1 cellular context compared by ENCODE assay signal in the genomic region with DNA sequence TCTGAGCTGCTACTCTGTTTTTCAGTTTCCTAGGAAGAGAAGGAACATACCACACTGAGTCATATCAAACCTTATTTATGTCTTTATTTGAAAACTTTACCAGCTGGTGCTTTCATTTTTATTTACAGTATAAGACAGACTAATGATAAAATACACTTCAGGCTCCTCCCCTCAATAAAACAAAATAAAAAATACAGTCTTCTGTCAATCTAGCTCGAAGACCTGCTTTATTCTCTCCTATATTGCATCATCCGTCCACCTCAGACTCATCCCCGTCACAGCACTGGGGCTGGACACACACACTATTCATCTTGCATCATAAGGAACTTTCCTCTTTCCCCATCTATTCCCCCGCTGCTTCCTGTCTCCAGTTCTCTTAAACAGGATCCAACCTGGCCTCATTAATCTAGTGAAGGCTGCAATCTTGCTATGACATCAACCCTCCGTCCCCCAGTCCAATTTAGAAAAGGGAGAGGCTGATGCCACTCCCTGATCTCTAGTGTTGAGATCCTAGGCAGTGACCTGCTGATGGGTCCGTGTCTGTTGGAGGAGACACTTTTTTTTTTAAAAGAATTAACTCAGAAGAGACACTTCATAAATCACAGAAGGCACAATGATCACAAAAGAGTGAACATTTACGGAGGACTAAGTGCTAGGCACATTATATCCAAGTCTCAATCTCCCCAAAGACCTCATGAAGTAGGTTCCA.
A peak's percentile ranks its signal among the peaks of the same experiment; 100 is the strongest.
TF ChIP-seq lines count a peak whose summit lies in the region.

No MANE protein-coding gene starts in this region.

TF ChIP-seq in HepG2, 621 proteins besides CTCF, POLR2A, EP300 and RAD21 (continued from another document and continues in another):
- TF ChIP-seq, protein P1, sequence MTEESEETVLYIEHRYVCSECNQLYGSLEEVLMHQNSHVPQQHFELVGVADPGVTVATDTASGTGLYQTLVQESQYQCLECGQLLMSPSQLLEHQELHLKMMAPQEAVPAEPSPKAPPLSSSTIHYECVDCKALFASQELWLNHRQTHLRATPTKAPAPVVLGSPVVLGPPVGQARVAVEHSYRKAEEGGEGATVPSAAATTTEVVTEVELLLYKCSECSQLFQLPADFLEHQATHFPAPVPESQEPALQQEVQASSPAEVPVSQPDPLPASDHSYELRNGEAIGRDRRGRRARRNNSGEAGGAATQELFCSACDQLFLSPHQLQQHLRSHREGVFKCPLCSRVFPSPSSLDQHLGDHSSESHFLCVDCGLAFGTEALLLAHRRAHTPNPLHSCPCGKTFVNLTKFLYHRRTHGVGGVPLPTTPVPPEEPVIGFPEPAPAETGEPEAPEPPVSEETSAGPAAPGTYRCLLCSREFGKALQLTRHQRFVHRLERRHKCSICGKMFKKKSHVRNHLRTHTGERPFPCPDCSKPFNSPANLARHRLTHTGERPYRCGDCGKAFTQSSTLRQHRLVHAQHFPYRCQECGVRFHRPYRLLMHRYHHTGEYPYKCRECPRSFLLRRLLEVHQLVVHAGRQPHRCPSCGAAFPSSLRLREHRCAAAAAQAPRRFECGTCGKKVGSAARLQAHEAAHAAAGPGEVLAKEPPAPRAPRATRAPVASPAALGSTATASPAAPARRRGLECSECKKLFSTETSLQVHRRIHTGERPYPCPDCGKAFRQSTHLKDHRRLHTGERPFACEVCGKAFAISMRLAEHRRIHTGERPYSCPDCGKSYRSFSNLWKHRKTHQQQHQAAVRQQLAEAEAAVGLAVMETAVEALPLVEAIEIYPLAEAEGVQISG (CRISPR knock-in tag; IDR thresholded peaks at IDR 0.05), result no peak
- no peak for TF ChIP-seq U2AF2 (IDR thresholded peaks at IDR 0.05; ENCODE audit: low read depth, low read length)
- TF ChIP-seq FLYWCH1 (CRISPR knock-in tag; IDR thresholded peaks at IDR 0.05), result no peak
- TF ChIP-seq, protein P2, sequence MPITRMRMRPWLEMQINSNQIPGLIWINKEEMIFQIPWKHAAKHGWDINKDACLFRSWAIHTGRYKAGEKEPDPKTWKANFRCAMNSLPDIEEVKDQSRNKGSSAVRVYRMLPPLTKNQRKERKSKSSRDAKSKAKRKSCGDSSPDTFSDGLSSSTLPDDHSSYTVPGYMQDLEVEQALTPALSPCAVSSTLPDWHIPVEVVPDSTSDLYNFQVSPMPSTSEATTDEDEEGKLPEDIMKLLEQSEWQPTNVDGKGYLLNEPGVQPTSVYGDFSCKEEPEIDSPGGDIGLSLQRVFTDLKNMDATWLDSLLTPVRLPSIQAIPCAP (CRISPR knock-in tag; IDR thresholded peaks at IDR 0.05; ENCODE audit: low read depth), result no peak
- no peak for TF ChIP-seq ZNF576 (CRISPR knock-in tag; IDR thresholded peaks at IDR 0.05)
- TF ChIP-seq RBFOX2 (IDR thresholded peaks at IDR 0.05; ENCODE audit: low read depth, low read length), result peak; percentile 34
- no peak for TF ChIP-seq YY1 (IDR thresholded peaks at IDR 0.05; ENCODE audit: insufficient read depth, insufficient replicate concordance, low read depth, low read length)
- TF ChIP-seq ZSCAN25 (CRISPR knock-in tag; IDR thresholded peaks at IDR 0.05), result no peak
- peak; percentile 27; the same call in 1 of the 2 replicates for TF ChIP-seq FOXA3 (CRISPR knock-in tag; IDR thresholded peaks at IDR 0.05)
- no peak for TF ChIP-seq ETV6 (CRISPR knock-in tag; conservative IDR thresholded peaks at IDR 0.05)
- no peak for TF ChIP-seq GLMP (CRISPR knock-in tag; IDR thresholded peaks at IDR 0.05; ENCODE audit: borderline replicate concordance)
- no peak for TF ChIP-seq CBX2 (IDR thresholded peaks at IDR 0.05; ENCODE audit: low read depth, low read length)
- no peak for TF ChIP-seq CBX2 (CRISPR knock-in tag; IDR thresholded peaks at IDR 0.05; ENCODE audit: low read depth)
- TF ChIP-seq CEBPG (CRISPR knock-in tag; IDR thresholded peaks at IDR 0.05), result peak; percentile 88
- TF ChIP-seq ATF3 (CRISPR knock-in tag; IDR thresholded peaks at IDR 0.05), result peak; percentile 68; the same call in 1 of the 2 replicates
- TF ChIP-seq, protein P3, sequence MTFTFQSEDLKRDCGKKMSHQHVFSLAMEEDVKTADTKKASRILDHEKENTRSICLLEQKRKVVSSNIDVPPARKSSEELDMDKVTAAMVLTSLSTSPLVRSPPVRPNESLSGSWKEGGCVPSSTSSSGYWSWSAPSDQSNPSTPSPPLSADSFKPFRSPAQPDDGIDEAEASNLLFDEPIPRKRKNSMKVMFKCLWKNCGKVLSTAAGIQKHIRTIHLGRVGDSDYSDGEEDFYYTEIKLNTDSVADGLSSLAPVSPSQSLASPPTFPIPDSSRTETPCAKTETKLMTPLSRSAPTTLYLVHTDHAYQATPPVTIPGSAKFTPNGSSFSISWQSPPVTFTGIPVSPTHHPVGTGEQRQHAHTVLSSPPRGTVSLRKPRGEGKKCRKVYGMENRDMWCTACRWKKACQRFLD (CRISPR knock-in tag; IDR thresholded peaks at IDR 0.05; ENCODE audit: borderline replicate concordance), result no peak
- no peak for TF ChIP-seq ARNT2 (CRISPR knock-in tag; IDR thresholded peaks at IDR 0.05; ENCODE audit: low read depth)
- no peak for TF ChIP-seq ZNF354B (CRISPR knock-in tag; IDR thresholded peaks at IDR 0.05)
- TF ChIP-seq RFXAP (CRISPR knock-in tag; IDR thresholded peaks at IDR 0.05; ENCODE audit: borderline replicate concordance), result no peak
- no peak for TF ChIP-seq TFDP1 (CRISPR knock-in tag; IDR thresholded peaks at IDR 0.05; ENCODE audit: borderline replicate concordance)
- no peak for TF ChIP-seq ZNF839 (CRISPR knock-in tag; IDR thresholded peaks at IDR 0.05; ENCODE audit: borderline replicate concordance)
- TF ChIP-seq, protein P4, sequence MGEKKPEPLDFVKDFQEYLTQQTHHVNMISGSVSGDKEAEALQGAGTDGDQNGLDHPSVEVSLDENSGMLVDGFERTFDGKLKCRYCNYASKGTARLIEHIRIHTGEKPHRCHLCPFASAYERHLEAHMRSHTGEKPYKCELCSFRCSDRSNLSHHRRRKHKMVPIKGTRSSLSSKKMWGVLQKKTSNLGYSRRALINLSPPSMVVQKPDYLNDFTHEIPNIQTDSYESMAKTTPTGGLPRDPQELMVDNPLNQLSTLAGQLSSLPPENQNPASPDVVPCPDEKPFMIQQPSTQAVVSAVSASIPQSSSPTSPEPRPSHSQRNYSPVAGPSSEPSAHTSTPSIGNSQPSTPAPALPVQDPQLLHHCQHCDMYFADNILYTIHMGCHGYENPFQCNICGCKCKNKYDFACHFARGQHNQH (CRISPR knock-in tag; IDR thresholded peaks at IDR 0.05), result no peak
- 0 out of 2 replicates have a peak, but pooled peaks have one; percentile 13 for TF ChIP-seq KDM3A (CRISPR knock-in tag; IDR thresholded peaks at IDR 0.05; ENCODE audit: low read depth)
- peak; percentile 18; the same call in 1 of the 2 replicates for TF ChIP-seq ZFP36L1 (CRISPR knock-in tag; IDR thresholded peaks at IDR 0.05)
- TF ChIP-seq ZNF775 (CRISPR knock-in tag; IDR thresholded peaks at IDR 0.05; ENCODE audit: borderline replicate concordance), result no peak
- no peak for TF ChIP-seq SRF (IDR thresholded peaks at IDR 0.05; ENCODE audit: low read depth, low read length)
- no peak for TF ChIP-seq ZNF451 (CRISPR knock-in tag; IDR thresholded peaks at IDR 0.05)
- TF ChIP-seq, protein P5, sequence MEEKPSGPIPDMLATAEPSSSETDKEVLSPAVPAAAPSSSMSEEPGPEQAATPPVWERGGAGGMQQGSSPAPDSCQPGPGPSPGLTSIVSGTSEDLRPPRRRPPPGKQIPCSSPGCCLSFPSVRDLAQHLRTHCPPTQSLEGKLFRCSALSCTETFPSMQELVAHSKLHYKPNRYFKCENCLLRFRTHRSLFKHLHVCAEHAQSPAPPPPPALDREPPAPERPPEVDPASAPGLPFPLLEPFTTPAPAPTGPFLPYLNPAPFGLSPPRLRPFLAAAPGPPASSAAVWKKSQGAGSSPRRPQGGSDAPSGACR (CRISPR knock-in tag; IDR thresholded peaks at IDR 0.05), result no peak
- TF ChIP-seq SMC3 (IDR thresholded peaks at IDR 0.05; ENCODE audit: low read length), result peak; percentile 41; the same call in 1 of the 2 replicates
- TF ChIP-seq ZNF564 (CRISPR knock-in tag; IDR thresholded peaks at IDR 0.05), result no peak
- TF ChIP-seq, protein P6, sequence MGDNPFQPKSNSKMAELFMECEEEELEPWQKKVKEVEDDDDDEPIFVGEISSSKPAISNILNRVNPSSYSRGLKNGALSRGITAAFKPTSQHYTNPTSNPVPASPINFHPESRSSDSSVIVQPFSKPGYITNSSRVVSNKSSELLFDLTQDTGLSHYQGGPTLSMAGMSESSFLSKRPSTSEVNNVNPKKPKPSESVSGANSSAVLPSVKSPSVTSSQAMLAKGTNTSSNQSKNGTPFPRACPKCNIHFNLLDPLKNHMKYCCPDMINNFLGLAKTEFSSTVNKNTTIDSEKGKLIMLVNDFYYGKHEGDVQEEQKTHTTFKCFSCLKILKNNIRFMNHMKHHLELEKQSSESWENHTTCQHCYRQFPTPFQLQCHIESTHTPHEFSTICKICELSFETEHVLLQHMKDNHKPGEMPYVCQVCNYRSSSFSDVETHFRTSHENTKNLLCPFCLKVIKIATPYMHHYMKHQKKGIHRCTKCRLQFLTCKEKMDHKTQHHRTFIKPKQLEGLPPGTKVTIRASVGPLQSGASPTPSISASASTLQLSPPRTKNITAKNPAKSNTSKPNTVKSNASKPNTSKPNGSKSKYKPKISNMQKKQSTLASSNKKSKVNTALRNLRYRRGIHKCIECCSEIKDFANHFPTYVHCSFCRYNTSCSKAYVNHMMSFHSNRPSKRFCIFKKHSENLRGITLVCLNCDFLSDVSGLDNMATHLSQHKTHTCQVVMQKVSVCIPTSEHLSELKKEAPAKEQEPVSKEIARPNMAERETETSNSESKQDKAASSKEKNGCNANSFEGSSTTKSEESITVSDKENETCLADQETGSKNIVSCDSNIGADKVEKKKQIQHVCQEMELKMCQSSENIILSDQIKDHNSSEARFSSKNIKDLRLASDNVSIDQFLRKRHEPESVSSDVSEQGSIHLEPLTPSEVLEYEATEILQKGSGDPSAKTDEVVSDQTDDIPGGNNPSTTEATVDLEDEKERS (CRISPR knock-in tag; IDR thresholded peaks at IDR 0.05), result no peak
- TF ChIP-seq CBFB (CRISPR knock-in tag; IDR thresholded peaks at IDR 0.05), result no peak
- TF ChIP-seq ZBTB21 (CRISPR knock-in tag; IDR thresholded peaks at IDR 0.05), result peak; percentile 73; the same call in 1 of the 2 replicates
- no peak for TF ChIP-seq ZFP37 (CRISPR knock-in tag; IDR thresholded peaks at IDR 0.05; ENCODE audit: borderline replicate concordance)
- peak; percentile 88 for TF ChIP-seq ATF7 (IDR thresholded peaks at IDR 0.05)
- no peak for TF ChIP-seq ATF7 (CRISPR knock-in tag; IDR thresholded peaks at IDR 0.05)
- TF ChIP-seq RFX1 (IDR thresholded peaks at IDR 0.05), result no peak
- TF ChIP-seq HNF1B (CRISPR knock-in tag; IDR thresholded peaks at IDR 0.05), result no peak
- TF ChIP-seq ZNF709 (CRISPR knock-in tag; IDR thresholded peaks at IDR 0.05), result no peak
- no peak for TF ChIP-seq TBP (CRISPR knock-in tag; IDR thresholded peaks at IDR 0.05)
- no peak for TF ChIP-seq RBAK (CRISPR knock-in tag; IDR thresholded peaks at IDR 0.05)
- TF ChIP-seq ZNF292 (CRISPR knock-in tag; IDR thresholded peaks at IDR 0.05; ENCODE audit: borderline replicate concordance, low read depth), result no peak
- TF ChIP-seq ZBTB38 (CRISPR knock-in tag; IDR thresholded peaks at IDR 0.05), result no peak
- no peak for TF ChIP-seq KLF9 (CRISPR knock-in tag; IDR thresholded peaks at IDR 0.05; ENCODE audit: low read depth)
- TF ChIP-seq, protein P7, sequence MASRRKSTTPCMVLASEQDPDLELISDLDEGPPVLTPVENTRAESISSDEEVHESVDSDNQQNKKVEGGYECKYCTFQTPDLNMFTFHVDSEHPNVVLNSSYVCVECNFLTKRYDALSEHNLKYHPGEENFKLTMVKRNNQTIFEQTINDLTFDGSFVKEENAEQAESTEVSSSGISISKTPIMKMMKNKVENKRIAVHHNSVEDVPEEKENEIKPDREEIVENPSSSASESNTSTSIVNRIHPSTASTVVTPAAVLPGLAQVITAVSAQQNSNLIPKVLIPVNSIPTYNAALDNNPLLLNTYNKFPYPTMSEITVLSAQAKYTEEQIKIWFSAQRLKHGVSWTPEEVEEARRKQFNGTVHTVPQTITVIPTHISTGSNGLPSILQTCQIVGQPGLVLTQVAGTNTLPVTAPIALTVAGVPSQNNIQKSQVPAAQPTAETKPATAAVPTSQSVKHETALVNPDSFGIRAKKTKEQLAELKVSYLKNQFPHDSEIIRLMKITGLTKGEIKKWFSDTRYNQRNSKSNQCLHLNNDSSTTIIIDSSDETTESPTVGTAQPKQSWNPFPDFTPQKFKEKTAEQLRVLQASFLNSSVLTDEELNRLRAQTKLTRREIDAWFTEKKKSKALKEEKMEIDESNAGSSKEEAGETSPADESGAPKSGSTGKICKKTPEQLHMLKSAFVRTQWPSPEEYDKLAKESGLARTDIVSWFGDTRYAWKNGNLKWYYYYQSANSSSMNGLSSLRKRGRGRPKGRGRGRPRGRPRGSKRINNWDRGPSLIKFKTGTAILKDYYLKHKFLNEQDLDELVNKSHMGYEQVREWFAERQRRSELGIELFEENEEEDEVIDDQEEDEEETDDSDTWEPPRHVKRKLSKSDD (CRISPR knock-in tag; IDR thresholded peaks at IDR 0.05; ENCODE audit: low read depth), result no peak
- TF ChIP-seq ZFP41 (CRISPR knock-in tag; IDR thresholded peaks at IDR 0.05; ENCODE audit: borderline replicate concordance), result no peak
